Comparison of ENCODE assay signal across 1 cellular context in genomic region chr9:94779101-94779500, GRCh38.
TF ChIP-seq lines count a peak whose summit lies in the region.

No MANE protein-coding gene starts in this region.

TF ChIP-seq in IMR-90, 13 proteins besides CTCF, POLR2A, EP300 and RAD21 (continued from another document):
- TF ChIP-seq, protein P1, sequence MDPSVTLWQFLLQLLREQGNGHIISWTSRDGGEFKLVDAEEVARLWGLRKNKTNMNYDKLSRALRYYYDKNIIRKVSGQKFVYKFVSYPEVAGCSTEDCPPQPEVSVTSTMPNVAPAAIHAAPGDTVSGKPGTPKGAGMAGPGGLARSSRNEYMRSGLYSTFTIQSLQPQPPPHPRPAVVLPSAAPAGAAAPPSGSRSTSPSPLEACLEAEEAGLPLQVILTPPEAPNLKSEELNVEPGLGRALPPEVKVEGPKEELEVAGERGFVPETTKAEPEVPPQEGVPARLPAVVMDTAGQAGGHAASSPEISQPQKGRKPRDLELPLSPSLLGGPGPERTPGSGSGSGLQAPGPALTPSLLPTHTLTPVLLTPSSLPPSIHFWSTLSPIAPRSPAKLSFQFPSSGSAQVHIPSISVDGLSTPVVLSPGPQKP (IDR thresholded peaks at IDR 0.05; ENCODE audit: borderline replicate concordance, low read depth, low read length): no peak
- TF ChIP-seq SMC3 (IDR thresholded peaks at IDR 0.05; ENCODE audit: low read depth, low read length): no peak
